22 cellular contexts compared by ENCODE assay signal in the genomic region with DNA sequence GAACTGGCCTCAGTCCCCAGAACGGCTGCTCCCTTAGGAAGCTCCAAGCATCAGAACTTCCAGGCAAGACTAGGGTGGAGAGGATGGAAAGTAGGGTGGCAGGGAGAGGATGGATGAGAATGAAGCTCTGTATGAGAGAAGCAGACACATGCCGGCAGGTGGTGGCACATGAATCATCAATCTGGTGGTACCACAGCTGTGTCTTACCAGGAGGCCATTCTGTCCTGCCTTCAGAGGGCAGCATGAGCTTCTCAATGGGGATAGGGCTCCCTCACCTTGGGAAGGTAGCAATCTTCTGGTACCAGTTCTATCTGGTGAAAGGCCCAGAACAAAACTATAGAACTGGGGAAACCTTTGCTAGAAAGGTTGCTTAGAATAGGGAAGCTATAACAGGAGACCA. TPM values are rescaled to one million over a fixed set of nuclear protein-coding genes. Genes with fewer than 3 reads are reported as not detected.
DNase-seq lines count a peak whose midpoint lies in the region; ATAC-seq and TF ChIP-seq lines count a peak whose summit lies in the region.
"Had no signal": no experiment of that assay in that cellular context is flagged by ENCODE, and none has a peak within 500 bp of the region (broad histone marks: within the 10 kb centered on the region; RNA-seq: fewer than 3 reads in every experiment).

No MANE protein-coding gene starts in this region.

- H3K4me3 ChIP-seq in foreskin fibroblast (ENCODE audit: low read depth in 1 of 2, low read length in 2 of 2), result no peak overlapping the region
- H3K4me3 ChIP-seq: ovary, right lobe of liver, upper lobe of right lung had no signal

- TF ChIP-seq CTCF in foreskin fibroblast (IDR thresholded peaks at IDR 0.05; ENCODE audit: low read depth, low read length), result no peak

- DNase-seq in COLO668 (lab: John Stamatoyannopoulos, UW; ENCODE audit: unreplicated experiment) (peak; percentile 16), NCI-H69 (lab: John Stamatoyannopoulos, UW) (peak; percentile 72), cerebellum (ENCODE audit: low spot score) (peak; percentile 62), occipital lobe (lab: John Stamatoyannopoulos, UW) (peak; percentile 48), D341Med (ENCODE audit: low spot score) (no peak), foreskin fibroblast (no peak), NCI-H226 (no peak)
- DNase-seq: activated CD4-positive, alpha-beta T cell treated with anti-CD3 and anti-CD28 coated beads, Interleukin-2, amount 10 ng/mL, durations not matched to agents 24 days and 14 days; GDM1; glutamatergic neuron; HCEC 1CT; KBM-7; MV-4-11; naive thymus-derived CD4-positive, alpha-beta T cell; NCI-H187; NCI-H774; ovary; right lobe of liver; SIG-M5; T-helper 2 cell; upper lobe of right lung had no signal

- ATAC-seq in GM21367 (IDR thresholded peaks at IDR 0.05; ENCODE audit: unreplicated experiment), result no peak
- ATAC-seq: naive thymus-derived CD4-positive, alpha-beta T cell; upper lobe of right lung had no signal

RNA-seq across cellular contexts. Expression of a gene that starts 55.4 kb away (rescaled TPM):
- total RNA-seq in cerebellum (9.9 TPM), occipital lobe (9.4 TPM)

Comparison
In these comparisons a context has a peak if more than half of its experiments do, and no peak if none do; other contexts are left out.
1. DNase-seq: peak in COLO668 (single experiment), NCI-H69 (single experiment), cerebellum (single experiment) and occipital lobe (single experiment); none in D341Med (single experiment), foreskin fibroblast (0 of 2) and NCI-H226 (single experiment).